In the genomic region with DNA sequence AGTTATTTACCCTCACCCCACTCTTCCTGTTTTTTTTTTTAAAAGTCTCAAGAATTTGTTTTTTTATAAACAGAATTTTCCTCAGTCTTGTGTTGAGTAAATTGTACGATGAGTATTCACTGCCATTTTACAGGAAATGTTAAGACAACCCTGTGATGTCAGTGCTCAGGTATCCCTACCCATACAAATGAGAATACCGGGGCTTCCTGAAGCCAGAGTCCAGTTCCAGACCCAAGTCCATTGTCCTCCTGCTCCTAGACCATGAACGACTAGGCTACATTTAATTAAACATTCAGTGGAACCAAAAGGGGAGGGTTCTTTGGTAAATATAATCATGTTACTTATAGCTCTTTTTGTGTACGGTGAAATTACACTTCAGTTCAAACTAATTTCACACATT, we compare ENCODE assay signal across 16 cellular contexts.
DNase-seq lines count a peak whose midpoint lies in the region; ATAC-seq, FAIRE-seq and TF ChIP-seq lines count a peak whose summit lies in the region.
"Had no signal": no experiment of that assay in that cellular context is flagged by ENCODE, and none has a peak within 500 bp of the region (broad histone marks: within the 10 kb centered on the region; RNA-seq: fewer than 3 reads in every experiment).

No MANE protein-coding gene starts in this region.

- H3K36me3 ChIP-seq in right lobe of liver = no peaks in the 10 kb centered on the region
- H3K36me3 ChIP-seq in small intestine (ENCODE audit: control insufficient read depth in 2 of 2, insufficient read depth in 2 of 2, low read length in 2 of 2) = peaks cover 0 to 2% of the 10 kb centered on the region in 2 donors
- no peaks in the 10 kb centered on the region for H3K36me3 ChIP-seq in Peyer's patch
- H3K36me3 ChIP-seq in GM23248 (ENCODE audit: low read depth) = peaks cover 31% of the 10 kb centered on the region; the same call in 1 of the 2 replicates

- no peaks in the 10 kb centered on the region for H3K9me2 ChIP-seq in GM23248 (ENCODE audit: insufficient read depth)

- in situ Hi-C loops in GM23248 (cut with MboI) = no loop called here

- peaks cover 4% of the 10 kb centered on the region; the same call in 1 of the 2 replicates for H3F3A ChIP-seq in GM23248 (ENCODE audit: insufficient read depth)

- H3K4me1 Mint-ChIP-seq in endothelial cell (ENCODE audit: unreplicated experiment) = peaks cover 8% of the 10 kb centered on the region
- H3K4me1 Mint-ChIP-seq: CD4-positive, CD25-positive, alpha-beta regulatory T cell had no signal

- FAIRE-seq in small intestine (lab: Jason Lieb, UNC) = no peak
- FAIRE-seq: GM12878, GM18507, H1 had no signal

- no peak for TF ChIP-seq CTCF in endothelial cell (IDR thresholded peaks at IDR 0.05; ENCODE audit: unreplicated experiment)
- TF ChIP-seq CTCF in right lobe of liver (IDR thresholded peaks at IDR 0.05) = no peak
- no peak for TF ChIP-seq CTCF in Peyer's patch (IDR thresholded peaks at IDR 0.05)

- no peaks in the 10 kb centered on the region for H3K9me3 Mint-ChIP-seq in endothelial cell (ENCODE audit: unreplicated experiment)

- WGBS in right lobe of liver (ENCODE audit: insufficient coverage, low coverage, low lambda C conversion rate, missing lambda C conversion rate) = 32% methylated on average over 4 of the region's 4 CpGs
- WGBS in small intestine, 3 donors = 77 to 86% (median 83%) methylated on average over 4 of the region's 4 CpGs
- WGBS in GM23248 (ENCODE audit: low coverage in 1 of 2, low lambda C conversion rate in 2 of 2, missing lambda C conversion rate in 2 of 2), 2 experiments = 83 to 84% methylated on average over 4 of the region's 4 CpGs

- H3K27ac ChIP-seq in right lobe of liver = no peak overlapping the region
- no peak overlapping the region for H3K27ac ChIP-seq in small intestine (ENCODE audit: low read depth in 1 of 2, low read length in 1 of 2)
- no peak overlapping the region for H3K27ac ChIP-seq in Peyer's patch
- H3K27ac ChIP-seq in GM23248 = no peak overlapping the region
- H3K27ac ChIP-seq: HL-60 had no signal

- intact Hi-C loops in right lobe of liver (cut with DNase I) = no loop called here

- no peaks in the 10 kb centered on the region for H3K9me3 ChIP-seq in right lobe of liver
- no peaks in the 10 kb centered on the region for H3K9me3 ChIP-seq in small intestine (ENCODE audit: control insufficient read depth, low read depth)
- no peaks in the 10 kb centered on the region for H3K9me3 ChIP-seq in Peyer's patch
- H3K9me3 ChIP-seq in GM23248 (ENCODE audit: low read depth) = no peaks in the 10 kb centered on the region
- H3K9me3 ChIP-seq: BLaER1 treated with 17β-estradiol and CSF1 and Interleukin-3, amounts not matched to agents 10 nM and 100 nM; HAP-1 had no signal

- H4K20me1 ChIP-seq in GM23248 (ENCODE audit: insufficient read depth) = no peaks in the 10 kb centered on the region
- H4K20me1 ChIP-seq: BLaER1 treated with 17β-estradiol and CSF1 and Interleukin-3, amounts not matched to agents 10 nM and 100 nM had no signal

- peak; percentile 58 to 80 (median 70) for ATAC-seq in right lobe of liver
- ATAC-seq: GM12878 had no signal

- H3K4me2 ChIP-seq in GM23248 (ENCODE audit: unreplicated experiment) = no peak overlapping the region
- H3K4me2 ChIP-seq: BLaER1 treated with 17β-estradiol and CSF1 and Interleukin-3, amounts not matched to agents 10 nM and 100 nM had no signal

- no peak overlapping the region for H3K9ac ChIP-seq in GM23248
- H3K9ac ChIP-seq: BLaER1 treated with 17β-estradiol and CSF1 and Interleukin-3, amounts not matched to agents 10 nM and 100 nM had no signal

- H3K4me1 ChIP-seq in right lobe of liver = peaks cover 0 to 19% (median 6%) of the 10 kb centered on the region in 4 donors
- no peaks in the 10 kb centered on the region for H3K4me1 ChIP-seq in small intestine (ENCODE audit: control insufficient read depth in 2 of 2, insufficient read depth in 1 of 2, low read depth in 1 of 2, low read length in 1 of 2)
- H3K4me1 ChIP-seq in Peyer's patch = no peaks in the 10 kb centered on the region
- H3K4me1 ChIP-seq in GM23248 (ENCODE audit: insufficient read depth) = peaks cover 6% of the 10 kb centered on the region; the same call in 1 of the 2 replicates
- H3K4me1 ChIP-seq: HAP-1 had no signal

- peak overlapping the region; percentile 72 for H3K27ac Mint-ChIP-seq in endothelial cell (ENCODE audit: unreplicated experiment)
- H3K27ac Mint-ChIP-seq: CD4-positive, CD25-positive, alpha-beta regulatory T cell had no signal

- DNase-seq in endothelial cell (ENCODE audit: low spot score) = no peak
- DNase-seq in kidney tubule cell (ENCODE audit: low spot score) = peak; percentile 59
- DNase-seq in right lobe of liver = no peak
- DNase-seq in small intestine = peak; percentile 10
- no peak for DNase-seq in NCI-H1092 treated with DMSO at 0.1 percent for 48 hours (lab: John Stamatoyannopoulos, UW)
- no peak for DNase-seq in Peyer's patch
- no peak for DNase-seq in GM23248
- DNase-seq: ACHN; CD4-positive, CD25-positive, alpha-beta regulatory T cell; DMS79 had no signal

- H3K4me3 ChIP-seq in right lobe of liver = no peak overlapping the region
- no peak overlapping the region for H3K4me3 ChIP-seq in small intestine (ENCODE audit: low read depth in 1 of 2, low read length in 2 of 2)
- H3K4me3 ChIP-seq in Peyer's patch = no peak overlapping the region
- no peak overlapping the region for H3K4me3 ChIP-seq in GM23248
- H3K4me3 ChIP-seq: BLaER1 treated with 17β-estradiol and CSF1 and Interleukin-3, amounts not matched to agents 10 nM and 100 nM; GM12878; HAP-1 had no signal

- no peak overlapping the region for H2AFZ ChIP-seq in GM23248

- peaks cover 21% of the 10 kb centered on the region for H3K36me3 Mint-ChIP-seq in endothelial cell (ENCODE audit: low read depth, unreplicated experiment)
- H3K36me3 Mint-ChIP-seq: CD4-positive, CD25-positive, alpha-beta regulatory T cell had no signal

- peaks cover 2% of the 10 kb centered on the region for H3K27me3 Mint-ChIP-seq in endothelial cell (ENCODE audit: unreplicated experiment)
- H3K27me3 Mint-ChIP-seq: CD4-positive, CD25-positive, alpha-beta regulatory T cell had no signal

- H3K4me3 Mint-ChIP-seq in endothelial cell (ENCODE audit: unreplicated experiment) = no peak overlapping the region
- H3K4me3 Mint-ChIP-seq: CD4-positive, CD25-positive, alpha-beta regulatory T cell had no signal

- H3K79me2 ChIP-seq in GM23248 (ENCODE audit: insufficient read depth) = no peaks in the 10 kb centered on the region

- H3K27me3 ChIP-seq in right lobe of liver (no peaks in the 10 kb centered on the region), small intestine (ENCODE audit: control insufficient read depth in 2 of 2, insufficient read depth in 2 of 2, low read length in 2 of 2) (no peaks in the 10 kb centered on the region), Peyer's patch (no peaks in the 10 kb centered on the region), GM23248 (replicated peaks; ENCODE audit: insufficient read depth) (no peaks in the 10 kb centered on the region)
- H3K27me3 ChIP-seq: BLaER1 treated with 17β-estradiol and CSF1 and Interleukin-3, amounts not matched to agents 10 nM and 100 nM had no signal

- TF ChIP-seq POLR2A in right lobe of liver (IDR thresholded peaks at IDR 0.05) (no peak), Peyer's patch (IDR thresholded peaks at IDR 0.05) (no peak)

Comparison
In these comparisons a context has a peak if more than half of its experiments do, and no peak if none do; other contexts are left out.
1. DNase-seq: peak in kidney tubule cell (single experiment) and small intestine (single experiment); none in endothelial cell (single experiment), right lobe of liver (0 of 3), NCI-H1092 treated with DMSO at 0.1 percent for 48 hours (single experiment), Peyer's patch (0 of 3) and GM23248 (single experiment).